In genomic region chr17:75205037-75205792, GRCh38 we compare ENCODE assay signal across 1 cellular context.
TF ChIP-seq lines count a peak whose summit lies in the region.

TSS of gene NUP85 (plus strand) at chr17:75205679. CDS start at chr17:75205762, 83 bp downstream.

TF ChIP-seq in GM12878, 131 proteins besides CTCF, POLR2A, EP300 and RAD21 (continued from another document and continues in another):
- TF ChIP-seq TCF12 (IDR thresholded peaks at IDR 0.05; ENCODE audit: low read depth, low read length) (no peak), SUZ12 (IDR thresholded peaks at IDR 0.05; ENCODE audit: unreplicated experiment) (no peak), NFIC (IDR thresholded peaks at IDR 0.05; ENCODE audit: low read depth, low read length) (no peak), WRNIP1 (IDR thresholded peaks at IDR 0.05; ENCODE audit: borderline replicate concordance, low read depth, low read length) (no peak), IRF5 (IDR thresholded peaks at IDR 0.05; ENCODE audit: borderline replicate concordance) (peak; percentile 100), CEBPZ (IDR thresholded peaks at IDR 0.05; ENCODE audit: low read depth, low read length) (no peak), TAF1 (IDR thresholded peaks at IDR 0.05; ENCODE audit: borderline replicate concordance, low read depth, low read length) (peak; percentile 59; the same call in 1 of the 2 replicates), ZSCAN29 (IDR thresholded peaks at IDR 0.05) (no peak), NFYA (IDR thresholded peaks at IDR 0.05; ENCODE audit: borderline replicate concordance, low read depth, low read length) (no peak), MLLT1 (IDR thresholded peaks at IDR 0.05) (peak; percentile 57), GATAD2B (conservative IDR thresholded peaks at IDR 0.05; ENCODE audit: low read depth) (peak; percentile 67), ZNF687 (IDR thresholded peaks at IDR 0.05) (peak; percentile 26; the same call in 1 of the 2 replicates), YBX1 (IDR thresholded peaks at IDR 0.05) (no peak), CBX5 (IDR thresholded peaks at IDR 0.05; ENCODE audit: low read depth) (no peak), GABPA (IDR thresholded peaks at IDR 0.05; ENCODE audit: low read depth) (no peak), FOXK2 (IDR thresholded peaks at IDR 0.05) (peak; percentile 45), ZBTB40 (IDR thresholded peaks at IDR 0.05; ENCODE audit: borderline replicate concordance) (no peak; the same call in 1 of the 2 replicates), RB1 (IDR thresholded peaks at IDR 0.05; ENCODE audit: borderline replicate concordance) (peak; percentile 99), ZNF24 (IDR thresholded peaks at IDR 0.05) (no peak), ZNF384 (IDR thresholded peaks at IDR 0.05; ENCODE audit: borderline replicate concordance, low read depth, low read length) (no peak), LARP7 (IDR thresholded peaks at IDR 0.05) (peak; percentile 95), KDM1A (IDR thresholded peaks at IDR 0.05; ENCODE audit: borderline replicate concordance) (no peak), TCF3 (IDR thresholded peaks at IDR 0.05; ENCODE audit: borderline replicate concordance, insufficient read depth, low read depth, low read length) (no peak), HDGF (IDR thresholded peaks at IDR 0.05) (0 out of 2 replicates have a peak, but pooled peaks have one; percentile 21)
- TF ChIP-seq, protein P1, sequence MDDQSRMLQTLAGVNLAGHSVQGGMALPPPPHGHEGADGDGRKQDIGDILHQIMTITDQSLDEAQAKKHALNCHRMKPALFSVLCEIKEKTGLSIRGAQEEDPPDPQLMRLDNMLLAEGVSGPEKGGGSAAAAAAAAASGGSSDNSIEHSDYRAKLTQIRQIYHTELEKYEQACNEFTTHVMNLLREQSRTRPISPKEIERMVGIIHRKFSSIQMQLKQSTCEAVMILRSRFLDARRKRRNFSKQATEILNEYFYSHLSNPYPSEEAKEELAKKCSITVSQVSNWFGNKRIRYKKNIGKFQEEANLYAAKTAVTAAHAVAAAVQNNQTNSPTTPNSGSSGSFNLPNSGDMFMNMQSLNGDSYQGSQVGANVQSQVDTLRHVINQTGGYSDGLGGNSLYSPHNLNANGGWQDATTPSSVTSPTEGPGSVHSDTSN (IDR thresholded peaks at IDR 0.05; ENCODE audit: insufficient replicate concordance, low read depth, low read length): no peak
- TF ChIP-seq, protein P2, sequence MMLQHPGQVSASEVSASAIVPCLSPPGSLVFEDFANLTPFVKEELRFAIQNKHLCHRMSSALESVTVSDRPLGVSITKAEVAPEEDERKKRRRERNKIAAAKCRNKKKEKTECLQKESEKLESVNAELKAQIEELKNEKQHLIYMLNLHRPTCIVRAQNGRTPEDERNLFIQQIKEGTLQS (IDR thresholded peaks at IDR 0.05; ENCODE audit: borderline replicate concordance, extremely low read depth, low read depth, low read length): no peak
- TF ChIP-seq, protein P3, sequence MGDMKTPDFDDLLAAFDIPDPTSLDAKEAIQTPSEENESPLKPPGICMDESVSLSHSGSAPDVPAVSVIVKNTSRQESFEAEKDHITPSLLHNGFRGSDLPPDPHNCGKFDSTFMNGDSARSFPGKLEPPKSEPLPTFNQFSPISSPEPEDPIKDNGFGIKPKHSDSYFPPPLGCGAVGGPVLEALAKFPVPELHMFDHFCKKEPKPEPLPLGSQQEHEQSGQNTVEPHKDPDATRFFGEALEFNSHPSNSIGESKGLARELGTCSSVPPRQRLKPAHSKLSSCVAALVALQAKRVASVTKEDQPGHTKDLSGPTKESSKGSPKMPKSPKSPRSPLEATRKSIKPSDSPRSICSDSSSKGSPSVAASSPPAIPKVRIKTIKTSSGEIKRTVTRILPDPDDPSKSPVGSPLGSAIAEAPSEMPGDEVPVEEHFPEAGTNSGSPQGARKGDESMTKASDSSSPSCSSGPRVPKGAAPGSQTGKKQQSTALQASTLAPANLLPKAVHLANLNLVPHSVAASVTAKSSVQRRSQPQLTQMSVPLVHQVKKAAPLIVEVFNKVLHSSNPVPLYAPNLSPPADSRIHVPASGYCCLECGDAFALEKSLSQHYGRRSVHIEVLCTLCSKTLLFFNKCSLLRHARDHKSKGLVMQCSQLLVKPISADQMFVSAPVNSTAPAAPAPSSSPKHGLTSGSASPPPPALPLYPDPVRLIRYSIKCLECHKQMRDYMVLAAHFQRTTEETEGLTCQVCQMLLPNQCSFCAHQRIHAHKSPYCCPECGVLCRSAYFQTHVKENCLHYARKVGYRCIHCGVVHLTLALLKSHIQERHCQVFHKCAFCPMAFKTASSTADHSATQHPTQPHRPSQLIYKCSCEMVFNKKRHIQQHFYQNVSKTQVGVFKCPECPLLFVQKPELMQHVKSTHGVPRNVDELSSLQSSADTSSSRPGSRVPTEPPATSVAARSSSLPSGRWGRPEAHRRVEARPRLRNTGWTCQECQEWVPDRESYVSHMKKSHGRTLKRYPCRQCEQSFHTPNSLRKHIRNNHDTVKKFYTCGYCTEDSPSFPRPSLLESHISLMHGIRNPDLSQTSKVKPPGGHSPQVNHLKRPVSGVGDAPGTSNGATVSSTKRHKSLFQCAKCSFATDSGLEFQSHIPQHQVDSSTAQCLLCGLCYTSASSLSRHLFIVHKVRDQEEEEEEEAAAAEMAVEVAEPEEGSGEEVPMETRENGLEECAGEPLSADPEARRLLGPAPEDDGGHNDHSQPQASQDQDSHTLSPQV (IDR thresholded peaks at IDR 0.05): peak; percentile 98
- TF ChIP-seq, protein P4, sequence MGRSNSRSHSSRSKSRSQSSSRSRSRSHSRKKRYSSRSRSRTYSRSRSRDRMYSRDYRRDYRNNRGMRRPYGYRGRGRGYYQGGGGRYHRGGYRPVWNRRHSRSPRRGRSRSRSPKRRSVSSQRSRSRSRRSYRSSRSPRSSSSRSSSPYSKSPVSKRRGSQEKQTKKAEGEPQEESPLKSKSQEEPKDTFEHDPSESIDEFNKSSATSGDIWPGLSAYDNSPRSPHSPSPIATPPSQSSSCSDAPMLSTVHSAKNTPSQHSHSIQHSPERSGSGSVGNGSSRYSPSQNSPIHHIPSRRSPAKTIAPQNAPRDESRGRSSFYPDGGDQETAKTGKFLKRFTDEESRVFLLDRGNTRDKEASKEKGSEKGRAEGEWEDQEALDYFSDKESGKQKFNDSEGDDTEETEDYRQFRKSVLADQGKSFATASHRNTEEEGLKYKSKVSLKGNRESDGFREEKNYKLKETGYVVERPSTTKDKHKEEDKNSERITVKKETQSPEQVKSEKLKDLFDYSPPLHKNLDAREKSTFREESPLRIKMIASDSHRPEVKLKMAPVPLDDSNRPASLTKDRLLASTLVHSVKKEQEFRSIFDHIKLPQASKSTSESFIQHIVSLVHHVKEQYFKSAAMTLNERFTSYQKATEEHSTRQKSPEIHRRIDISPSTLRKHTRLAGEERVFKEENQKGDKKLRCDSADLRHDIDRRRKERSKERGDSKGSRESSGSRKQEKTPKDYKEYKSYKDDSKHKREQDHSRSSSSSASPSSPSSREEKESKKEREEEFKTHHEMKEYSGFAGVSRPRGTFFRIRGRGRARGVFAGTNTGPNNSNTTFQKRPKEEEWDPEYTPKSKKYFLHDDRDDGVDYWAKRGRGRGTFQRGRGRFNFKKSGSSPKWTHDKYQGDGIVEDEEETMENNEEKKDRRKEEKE (IDR thresholded peaks at IDR 0.05): no peak
